29 cellular contexts compared by ENCODE assay signal in the genomic region with DNA sequence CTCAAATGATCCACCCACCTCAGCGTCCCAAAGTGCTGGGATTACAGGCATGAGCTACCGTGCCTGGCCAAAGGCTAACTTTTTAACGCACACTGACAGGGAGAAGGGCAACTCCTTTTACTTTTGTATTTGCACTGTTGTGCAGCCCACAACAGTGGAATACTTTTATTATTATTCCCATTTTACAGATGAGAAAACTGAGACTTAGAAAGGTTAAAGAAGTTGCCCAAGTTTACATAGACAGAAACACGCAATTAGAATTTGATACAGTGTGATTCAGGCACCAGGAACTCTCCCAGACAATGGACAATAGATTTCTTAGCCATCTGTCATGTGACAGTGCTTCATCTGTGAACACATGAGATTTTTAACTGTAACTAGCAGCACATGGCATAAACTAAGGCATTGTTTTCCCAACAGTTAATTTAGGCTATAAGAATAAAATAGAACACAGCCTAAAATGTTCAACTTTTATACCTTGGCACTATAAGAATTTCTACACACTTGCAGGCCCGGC. TPM values are rescaled to one million over a fixed set of nuclear protein-coding genes. Genes with fewer than 3 reads are reported as not detected.
DNase-seq lines count a peak whose midpoint lies in the region; ATAC-seq and TF ChIP-seq lines count a peak whose summit lies in the region.
"Had no signal": no experiment of that assay in that cellular context is flagged by ENCODE, and none has a peak within 500 bp of the region (broad histone marks: within the 10 kb centered on the region; RNA-seq: fewer than 3 reads in every experiment).

No MANE protein-coding gene starts in this region.

- peak overlapping the region; percentile 34 for H3K27ac ChIP-seq in SJSA1
- H3K27ac ChIP-seq in sigmoid colon, result no peak overlapping the region
- no peak overlapping the region for H3K27ac ChIP-seq in heart left ventricle
- H3K27ac ChIP-seq: ascending aorta; BLaER1 treated with 17β-estradiol and CSF1 and Interleukin-3, amounts not matched to agents 10 nM and 100 nM; PC-9; testis; vagina had no signal

- no peaks in the 10 kb centered on the region for H3K27me3 ChIP-seq in SJSA1 (replicated peaks)
- H3K27me3 ChIP-seq in sigmoid colon, result no peaks in the 10 kb centered on the region
- no peaks in the 10 kb centered on the region for H3K27me3 ChIP-seq in heart left ventricle
- H3K27me3 ChIP-seq: ascending aorta; BLaER1 treated with 17β-estradiol and CSF1 and Interleukin-3, amounts not matched to agents 10 nM and 100 nM; testis; vagina had no signal

- intact Hi-C loops in sigmoid colon (cut with DNase I), result no loop called here
- intact Hi-C loops in heart left ventricle (cut with DNase I), result no loop called here

- 79 to 92% methylated on average over 5 of the region's 5 CpGs for WGBS in sigmoid colon, 2 donors
- WGBS in heart left ventricle, 4 donors, result 92 to 94% (median 94%) methylated on average over 5 of the region's 5 CpGs

- no peak for TF ChIP-seq CTCF in sigmoid colon (IDR thresholded peaks at IDR 0.05)
- TF ChIP-seq CTCF in heart left ventricle (IDR thresholded peaks at IDR 0.05), result no peak

- peaks cover 33% of the 10 kb centered on the region for H3K4me1 ChIP-seq in SJSA1 (replicated peaks)
- H3K4me1 ChIP-seq in sigmoid colon, result peaks cover 0 to 54% (median 51%) of the 10 kb centered on the region in 4 donors
- H3K4me1 ChIP-seq in heart left ventricle, result peaks cover 0 to 48% (median 33%) of the 10 kb centered on the region in 12 donors

- H3K4me3 ChIP-seq in SJSA1 (no peak overlapping the region), sigmoid colon (no peak overlapping the region), heart left ventricle (no peak overlapping the region)
- H3K4me3 ChIP-seq: ascending aorta; BLaER1 treated with 17β-estradiol and CSF1 and Interleukin-3, amounts not matched to agents 10 nM and 100 nM; PC-9; testis; vagina had no signal

- H3K36me3 ChIP-seq in SJSA1, result peaks cover 4% of the 10 kb centered on the region
- H3K36me3 ChIP-seq in sigmoid colon, result no peaks in the 10 kb centered on the region
- peaks cover 0 to 5% (median 0%) of the 10 kb centered on the region in 9 donors for H3K36me3 ChIP-seq in heart left ventricle
- H3K36me3 ChIP-seq: ascending aorta, vagina had no signal

- DNase-seq in EH (ENCODE audit: low read depth) (peak; percentile 30), SJSA1 (ENCODE audit: low read depth in 1 of 2, low spot score in 2 of 2) (no peak), epidermal melanocyte (ENCODE audit: insufficient read length, low spot score) (peak; percentile 21), kidney tubule cell (ENCODE audit: low spot score) (peak; percentile 64), EL (no peak), sigmoid colon (no peak), heart left ventricle (no peak)
- DNase-seq in activated T-cell treated with anti-CD3 and anti-CD28 coated beads, Interleukin-2, amount 50 U/mL, for 48 hours, result no peak
- DNase-seq: activated CD4-positive, alpha-beta T cell treated with anti-CD3 and anti-CD28 coated beads, Interleukin-2, amount 50 U/mL, for 4 hours; activated CD4-positive, CD25-positive, alpha-beta regulatory T cell; activated CD8-positive, alpha-beta memory T cell treated with anti-CD3 and anti-CD28 coated beads, Interleukin-2, amount 50 U/mL, for 4 hours; Calu3; DND-41; effector CD8-positive, alpha-beta T cell; KBM-7; naive thymus-derived CD8-positive, alpha-beta T cell; NCI-H1436; NCI-H510A treated with DMSO at 0.1 percent for 48 hours; PC-9; SIG-M5; stimulated activated CD4-positive, alpha-beta T cell treated with anti-CD3 and anti-CD28 coated beads, Interleukin-12 subunit alpha, Interleukin-12 subunit beta, amount 100 ng/mL, for 4 hours; stimulated activated CD4-positive, alpha-beta T cell treated with anti-CD3 and anti-CD28 coated beads, Interleukin-4, amount 100 ng/mL, for 4 hours; stimulated activated naive CD4-positive, alpha-beta T cell; T-cell; testis had no signal

- TF ChIP-seq EP300 in sigmoid colon (IDR thresholded peaks at IDR 0.05), result no peak

- TF ChIP-seq POLR2A in sigmoid colon (IDR thresholded peaks at IDR 0.05), result no peak
- no peak for TF ChIP-seq POLR2A in heart left ventricle (IDR thresholded peaks at IDR 0.05)

- no peaks in the 10 kb centered on the region for H3K9me3 ChIP-seq in SJSA1 (replicated peaks)
- no peaks in the 10 kb centered on the region for H3K9me3 ChIP-seq in sigmoid colon
- no peaks in the 10 kb centered on the region for H3K9me3 ChIP-seq in heart left ventricle
- H3K9me3 ChIP-seq: ascending aorta, testis, vagina had no signal

- ATAC-seq in heart left ventricle, result no peak
- ATAC-seq: activated T-helper 17 cell treated with anti-CD3 and anti-CD28 coated beads, Interleukin-2, amount 50 U/mL, for 72 hours; naive thymus-derived CD8-positive, alpha-beta T cell had no signal

RNA-seq across cellular contexts. Expression of gene STAG1, which starts 18.8 kb away (rescaled TPM):
- total RNA-seq in SJSA1 (2014; rRNA removed; shearing (Covaris generic)), result 20.6 and 31.9 TPM in 2 replicates
- total RNA-seq in sigmoid colon (10 to 100 TPM; 37.3 to 52.8 (median 43.2) TPM), heart left ventricle (10 to 100 TPM; 15.4 to 23.4 (median 20.2) TPM)
- polyA plus RNA-seq in sigmoid colon (10 to 100 TPM; 12.0 to 15.1 (median 13.2) TPM), heart left ventricle (10 to 100 TPM in 1 of 2 donors, 1 to 10 TPM in 1; 7.2 to 15.7 TPM)

Comparison
In these comparisons a context has a peak if more than half of its experiments do, and no peak if none do; other contexts are left out.
1. DNase-seq: peak in EH (single experiment), epidermal melanocyte (single experiment) and kidney tubule cell (single experiment); none in SJSA1 (0 of 2), EL (single experiment), activated T-cell treated with anti-CD3 and anti-CD28 coated beads, Interleukin-2, amount 50 U/mL, for 48 hours (0 of 2), sigmoid colon (single experiment) and heart left ventricle (0 of 5).